10 cellular contexts compared by ENCODE assay signal in genomic region chrX:122910697-122911096, GRCh38.
"Had no signal": no experiment of that assay in that cellular context is flagged by ENCODE, and none has a peak within 500 bp of the region (broad histone marks: within the 10 kb centered on the region; RNA-seq: fewer than 3 reads in every experiment).

No MANE protein-coding gene starts in this region.

- H2AFZ ChIP-seq: GM23248, GM23338 had no signal

- H3K9ac ChIP-seq: GM23248 had no signal

- H3K4me1 ChIP-seq: HAP-1 had no signal

- H3K36me3 ChIP-seq: HAP-1 had no signal

- H3K4me3 Mint-ChIP-seq: GM23338, H9, HFFc6 had no signal

- FAIRE-seq: H54 had no signal

- H3K9me3 Mint-ChIP-seq: HFFc6 had no signal

- H3K9me3 ChIP-seq: HAP-1 had no signal

- H3K27ac Mint-ChIP-seq: GM23338, H9, HFFc6 had no signal

- H3K27ac ChIP-seq: GM23248 had no signal

- ATAC-seq: GM23338, HCT116 had no signal

- H3K4me2 ChIP-seq: GM23338 had no signal

- DNase-seq: GM23248, GOT3, H7, H9, HCEC 1CT, HFFc6 had no signal

- H3K4me3 ChIP-seq: GM23248, GM23338, HAP-1 had no signal

- H3K4me1 Mint-ChIP-seq: GM23338, H9 had no signal
